In genomic region chr20:59939052-59939878, GRCh38 we compare ENCODE assay signal across 8 cellular contexts. TPM values are rescaled to one million over a fixed set of nuclear protein-coding genes. Genes with fewer than 3 reads are reported as not detected.
DNase-seq lines count a peak whose midpoint lies in the region; ATAC-seq and TF ChIP-seq lines count a peak whose summit lies in the region.

No MANE protein-coding gene starts in this region.

- in situ Hi-C loops in ACHN (cut with HindIII; ENCODE audit: low pct_ligation_motif_present, low pct_unique_long_range_greater_than_20kb, low sequenced_read_pairs) (no loop called here), GM13976 (cut with MboI; ENCODE audit: low sequenced_read_pairs, unreplicated experiment) (no loop called here)

- ATAC-seq in activated B cell treated with CpG ODN at 0.5 μM for 24 hours (ENCODE audit: low read depth) (no peak), Right ventricle myocardium superior (ENCODE audit: poor library complexity) (no peak)

- no peaks in the 10 kb centered on the region for H3K27me3 ChIP-seq in prostate gland (replicated peaks; ENCODE audit: insufficient read depth)

- POLR2A ChIA-PET in activated B cell treated with CpG ODN at 0.5 μM for 24 hours (lab: Charles Lee): interaction anchor here (0.9 to 2.3 kb wide), 3 partner anchors 9 to 119 kb away, joined by 4 to 8 read pairs (median 7); no protein-coding TSS in a partner anchor

- no peaks in the 10 kb centered on the region for H3K27me3 Mint-ChIP-seq in activated B cell treated with CpG ODN at 0.5 μM for 24 hours

- peaks cover 0 to under 1% of the 10 kb centered on the region in 2 donors for H3K36me3 ChIP-seq in prostate gland

- no peaks in the 10 kb centered on the region for H3K9me3 ChIP-seq in prostate gland

- peak; percentile 19 for DNase-seq in ACHN
- peak; percentile 17 for DNase-seq in HCEC 1CT
- DNase-seq in activated B cell treated with CpG ODN at 0.5 μM for 24 hours: peak; percentile 20
- peak; percentile 55 for DNase-seq in Right ventricle myocardium superior
- no peak for DNase-seq in prostate gland (ENCODE audit: low spot score)
- DNase-seq in DMS79 (lab: John Stamatoyannopoulos, UW): no peak
- DNase-seq in epidermal melanocyte (ENCODE audit: insufficient read length, low spot score): no peak
- DNase-seq in GM13976 (ENCODE audit: low spot score): no peak

- TF ChIP-seq CTCF in activated B cell treated with CpG ODN at 0.5 μM for 24 hours (IDR thresholded peaks at IDR 0.05) (no peak), prostate gland (IDR thresholded peaks at IDR 0.05) (no peak), GM13976 (IDR thresholded peaks at IDR 0.05; ENCODE audit: borderline replicate concordance, control extremely low read depth, extremely low read depth, insufficient read depth, missing control alignments) (no peak)

- peaks cover 27% of the 10 kb centered on the region for H3K36me3 Mint-ChIP-seq in activated B cell treated with CpG ODN at 0.5 μM for 24 hours (ENCODE audit: low read depth)

- TF ChIP-seq POLR2A in prostate gland (IDR thresholded peaks at IDR 0.05): no peak

- peak overlapping the region; percentile 97 for H3K4me3 Mint-ChIP-seq in activated B cell treated with CpG ODN at 0.5 μM for 24 hours

- H3K27ac Mint-ChIP-seq in activated B cell treated with CpG ODN at 0.5 μM for 24 hours: no peak overlapping the region

- CTCF ChIA-PET in activated B cell treated with CpG ODN at 0.5 μM for 24 hours (lab: Charles Lee): interaction anchor here (1.0 to 1.5 kb wide), 2 partner anchors 9 to 323 kb away, joined by 3 to 4 read pairs; no protein-coding TSS in a partner anchor

- H3K27ac ChIP-seq in prostate gland: peak overlapping the region; percentile 92 to 96

- H3K4me1 Mint-ChIP-seq in activated B cell treated with CpG ODN at 0.5 μM for 24 hours: peaks cover 39% of the 10 kb centered on the region

- H3K4me1 ChIP-seq in prostate gland (replicated peaks): peaks cover 24% of the 10 kb centered on the region

- no peaks in the 10 kb centered on the region for H3K9me3 Mint-ChIP-seq in activated B cell treated with CpG ODN at 0.5 μM for 24 hours

- intact Hi-C loops in activated B cell treated with CpG ODN at 0.5 μM for 24 hours (cut with micrococcal nuclease): no loop called here
- intact Hi-C loops in Right ventricle myocardium superior (cut with DNase I): no loop called here
- intact Hi-C loops in prostate gland (cut with DNase I): no loop called here

- peak overlapping the region; percentile 60 to 78 for H3K4me3 ChIP-seq in prostate gland

- 57% methylated on average over 81 of the region's 104 CpGs for WGBS in prostate gland

RNA-seq across cellular contexts. Expression of gene PPP1R3D, which starts 0.8 kb away (rescaled TPM):
- total RNA-seq in activated B cell treated with CpG ODN at 0.5 μM for 24 hours (7.1 and 7.5 TPM in 2 replicates), Right ventricle myocardium superior (12.7 TPM), prostate gland (10 to 100 TPM; 16.0 to 16.6 TPM)

RNA-seq across cellular contexts. Expression of gene FAM217B, which starts 0.9 kb away (rescaled TPM):
- total RNA-seq in activated B cell treated with CpG ODN at 0.5 μM for 24 hours (15.1 and 18.9 TPM in 2 replicates), Right ventricle myocardium superior (37.9 TPM), prostate gland (10 to 100 TPM; 13.7 to 18.2 TPM)

RNA-seq across cellular contexts. Expression of gene SYCP2, which starts 5.8 kb away (rescaled TPM):
- total RNA-seq in activated B cell treated with CpG ODN at 0.5 μM for 24 hours: 1.3 and 2.1 TPM in 2 replicates
- total RNA-seq in Right ventricle myocardium superior: 0.94 TPM
- 10 to 100 TPM in 1 of 2 donors, 1 to 10 TPM in 1; 4.8 to 10.6 TPM for total RNA-seq in prostate gland

RNA-seq across cellular contexts. Expression of gene CDH26, which starts 19.0 kb away (rescaled TPM):
- 1.4 and 1.6 TPM in 2 replicates for total RNA-seq in activated B cell treated with CpG ODN at 0.5 μM for 24 hours
- 1.6 TPM for total RNA-seq in Right ventricle myocardium superior
- 10 to 100 TPM; 11.0 to 30.6 TPM for total RNA-seq in prostate gland

Comparison
In these comparisons a context has a peak if more than half of its experiments do, and no peak if none do; other contexts are left out.
1. DNase-seq: peak in ACHN (single experiment), HCEC 1CT (single experiment), activated B cell treated with CpG ODN at 0.5 μM for 24 hours (single experiment) and Right ventricle myocardium superior (single experiment); none in prostate gland (single experiment), DMS79 (single experiment), epidermal melanocyte (single experiment) and GM13976 (single experiment).